34 cellular contexts compared by ENCODE assay signal in genomic region chr4:136699905-136700304, GRCh38.
"Had no signal": no experiment of that assay in that cellular context is flagged by ENCODE, and none has a peak within 500 bp of the region (broad histone marks: within the 10 kb centered on the region; RNA-seq: fewer than 3 reads in every experiment).

No MANE protein-coding gene starts in this region.

- DNase-seq: Karpas-422, Kasumi-1, MG63, MM.1S, MV-4-11, NCI-H1048, NCI-H1092, NCI-H1092 treated with DMSO at 0.1 percent for 48 hours, NCI-H1105, NCI-H1105 treated with DMSO at 0.1 percent for 48 hours, NCI-H1417, NCI-H1417 treated with DMSO at 0.1 percent for 48 hours, NCI-H1436, NCI-H1436 treated with DMSO at 0.1 percent for 48 hours, NCI-H146, NCI-H1694, NCI-H1694 treated with DMSO at 0.1 percent for 48 hours, NCI-H187, NCI-H187 treated with DMSO at 0.1 percent for 48 hours, NCI-H1930, NCI-H2029, NCI-H2029 treated with DMSO at 0.1 percent for 48 hours, NCI-H2081, NCI-H2081 treated with DMSO at 0.1 percent for 48 hours, NCI-H2107, NCI-H2171, NCI-H2171 treated with DMSO at 0.1 percent for 48 hours, NCI-H2227 treated with DMSO at 0.1 percent for 48 hours, NCI-H226, NCI-H345, NCI-H446, NCI-H446 treated with DMSO at 0.1 percent for 48 hours, NCI-H510A, NCI-H510A treated with DMSO at 0.1 percent for 48 hours had no signal
